8 cellular contexts compared by ENCODE assay signal in the genomic region with DNA sequence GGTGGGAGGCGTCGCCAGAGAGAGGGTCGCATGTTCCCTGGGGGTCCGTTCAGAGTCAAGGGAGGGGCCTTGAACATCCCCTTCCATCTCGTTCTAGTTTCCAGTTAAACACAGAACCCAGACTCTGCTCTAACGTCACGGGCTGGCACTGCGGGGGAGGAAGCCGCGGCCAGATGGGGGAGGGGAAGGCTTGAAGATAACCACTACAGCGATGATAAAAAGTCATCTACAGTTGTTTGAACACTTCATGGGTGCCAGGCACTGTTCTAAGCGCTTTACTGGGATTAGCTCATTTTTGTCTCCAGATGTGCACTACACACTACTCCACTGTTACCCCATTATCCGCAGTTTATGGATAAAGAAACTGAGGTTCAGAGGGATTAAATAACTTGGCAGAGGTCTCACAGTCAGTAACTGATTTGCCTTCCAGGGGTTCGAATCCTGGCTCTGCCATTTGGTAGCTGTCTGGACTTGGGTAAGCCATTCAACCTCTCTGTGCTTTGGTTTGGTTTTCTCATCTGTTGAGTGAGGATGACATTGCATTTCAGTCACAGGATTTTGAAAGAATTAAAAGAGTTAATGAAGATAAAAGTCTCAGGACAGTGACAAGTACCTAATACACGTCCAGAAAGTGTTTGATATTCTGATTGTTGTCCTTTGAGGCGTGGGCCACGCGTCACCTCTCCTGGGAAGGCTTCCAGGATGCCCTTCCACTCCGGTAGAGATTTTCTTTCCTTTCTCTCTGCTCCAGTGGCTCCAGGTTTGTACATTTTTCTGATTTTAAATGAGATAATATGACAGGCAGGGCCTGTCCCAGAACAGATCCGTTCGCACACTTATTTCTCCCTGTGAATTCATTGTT.
DNase-seq lines count a peak whose midpoint lies in the region; ATAC-seq and TF ChIP-seq lines count a peak whose summit lies in the region.

No MANE protein-coding gene starts in this region.

- H3K4me3 ChIP-seq in coronary artery, result no peak overlapping the region

- no peak for ATAC-seq in GM18858 (IDR thresholded peaks at IDR 0.05; ENCODE audit: unreplicated experiment)
- no peak for ATAC-seq in HG03378 (IDR thresholded peaks at IDR 0.05; ENCODE audit: unreplicated experiment)

- H3K27ac ChIP-seq in C4-2B, result peak overlapping the region; percentile 27; the same call in 1 of the 2 replicates
- no peak overlapping the region for H3K27ac ChIP-seq in coronary artery

- no peak for TF ChIP-seq CTCF in C4-2B (conservative IDR thresholded peaks at IDR 0.05)
- TF ChIP-seq CTCF in coronary artery (IDR thresholded peaks at IDR 0.05), result no peak

- DNase-seq in MV-4-11 (lab: John Stamatoyannopoulos, UW) (peak; percentile 11), hippocampal formation (lab: John Stamatoyannopoulos, UW) (peak; percentile 59 to 61), coronary artery (ENCODE audit: low spot score) (no peak)
- peak; percentile 63 for DNase-seq in activated CD8-positive, alpha-beta memory T cell treated with anti-CD3 and anti-CD28 coated beads, Interleukin-2, amount 50 U/mL, for 4 hours
- DNase-seq in stimulated activated CD4-positive, alpha-beta T cell treated with anti-CD3 and anti-CD28 coated beads, Interleukin-4, amount 100 ng/mL, for 24 hours, result peak; percentile 61
